9 cellular contexts compared by ENCODE assay signal in genomic region chr14:55373784-55374725, GRCh38. TPM values are rescaled to one million over a fixed set of nuclear protein-coding genes. Genes with fewer than 3 reads are reported as not detected.
DNase-seq lines count a peak whose midpoint lies in the region; ATAC-seq and TF ChIP-seq lines count a peak whose summit lies in the region.
"Had no signal": no experiment of that assay in that cellular context is flagged by ENCODE, and none has a peak within 500 bp of the region (broad histone marks: within the 10 kb centered on the region; RNA-seq: fewer than 3 reads in every experiment).

No MANE protein-coding gene starts in this region.

- H3K27me3 Mint-ChIP-seq in activated naive CD8-positive, alpha-beta T cell treated with anti-CD3 and anti-CD28 coated beads, Interleukin-2, amount 50 U/mL, for 24 hours = no peaks in the 10 kb centered on the region
- H3K27me3 Mint-ChIP-seq in natural killer cell treated with Interleukin-12 subunit alpha and Interleukin-12 subunit beta and Interleukin-15 and Interleukin-18, amount 100 ng/mL, for 72 hours = no peaks in the 10 kb centered on the region

- DNase-seq in M059J (ENCODE audit: low read depth) = peak; percentile 88
- DNase-seq in activated naive CD8-positive, alpha-beta T cell treated with anti-CD3 and anti-CD28 coated beads, Interleukin-2, amount 50 U/mL, for 24 hours = peak; percentile 12
- DNase-seq in natural killer cell treated with Interleukin-12 subunit alpha and Interleukin-12 subunit beta and Interleukin-15 and Interleukin-18, amount 100 ng/mL, for 72 hours (ENCODE audit: low spot score) = peak; percentile 70
- no peak for DNase-seq in pons (ENCODE audit: low spot score)
- no peak for DNase-seq in NCI-H1694 (lab: John Stamatoyannopoulos, UW)
- no peak for DNase-seq in KG1 (lab: John Stamatoyannopoulos, UW)
- DNase-seq: NCI-H524 treated with DMSO at 0.1 percent for 48 hours had no signal

- no peaks in the 10 kb centered on the region for H3K9me3 Mint-ChIP-seq in activated naive CD8-positive, alpha-beta T cell treated with anti-CD3 and anti-CD28 coated beads, Interleukin-2, amount 50 U/mL, for 24 hours
- H3K9me3 Mint-ChIP-seq in natural killer cell treated with Interleukin-12 subunit alpha and Interleukin-12 subunit beta and Interleukin-15 and Interleukin-18, amount 100 ng/mL, for 72 hours = no peaks in the 10 kb centered on the region

- H3K36me3 Mint-ChIP-seq in activated naive CD8-positive, alpha-beta T cell treated with anti-CD3 and anti-CD28 coated beads, Interleukin-2, amount 50 U/mL, for 24 hours (ENCODE audit: low read depth) = peaks cover 53% of the 10 kb centered on the region
- H3K36me3 Mint-ChIP-seq in natural killer cell treated with Interleukin-12 subunit alpha and Interleukin-12 subunit beta and Interleukin-15 and Interleukin-18, amount 100 ng/mL, for 72 hours = peaks cover 18% of the 10 kb centered on the region

- H3K4me3 Mint-ChIP-seq in activated naive CD8-positive, alpha-beta T cell treated with anti-CD3 and anti-CD28 coated beads, Interleukin-2, amount 50 U/mL, for 24 hours = peak overlapping the region; percentile 64
- peak overlapping the region; percentile 76 for H3K4me3 Mint-ChIP-seq in natural killer cell treated with Interleukin-12 subunit alpha and Interleukin-12 subunit beta and Interleukin-15 and Interleukin-18, amount 100 ng/mL, for 72 hours

- no peak for TF ChIP-seq POLR2A in GM18505 (IDR thresholded peaks at IDR 0.05; ENCODE audit: borderline replicate concordance, extremely low read depth, insufficient read depth, insufficient read length)

- H3K27ac Mint-ChIP-seq in activated naive CD8-positive, alpha-beta T cell treated with anti-CD3 and anti-CD28 coated beads, Interleukin-2, amount 50 U/mL, for 24 hours = peak overlapping the region; percentile 94
- H3K27ac Mint-ChIP-seq in natural killer cell treated with Interleukin-12 subunit alpha and Interleukin-12 subunit beta and Interleukin-15 and Interleukin-18, amount 100 ng/mL, for 72 hours = peak overlapping the region; percentile 72 to 94

- peaks cover 48% of the 10 kb centered on the region for H3K4me1 Mint-ChIP-seq in activated naive CD8-positive, alpha-beta T cell treated with anti-CD3 and anti-CD28 coated beads, Interleukin-2, amount 50 U/mL, for 24 hours
- H3K4me1 Mint-ChIP-seq in natural killer cell treated with Interleukin-12 subunit alpha and Interleukin-12 subunit beta and Interleukin-15 and Interleukin-18, amount 100 ng/mL, for 72 hours (ENCODE audit: low read depth in 2 of 2) = peaks cover 25 to 29% of the 10 kb centered on the region in 2 donors

- ATAC-seq in GM19351 (IDR thresholded peaks at IDR 0.05; ENCODE audit: unreplicated experiment) (peak; percentile 76), GM18505 (IDR thresholded peaks at IDR 0.05; ENCODE audit: unreplicated experiment) (no peak)
- ATAC-seq in activated naive CD8-positive, alpha-beta T cell treated with anti-CD3 and anti-CD28 coated beads, Interleukin-2, amount 50 U/mL, for 24 hours = peak; percentile 90
- peak; percentile 80 to 90 for ATAC-seq in natural killer cell treated with Interleukin-12 subunit alpha and Interleukin-12 subunit beta and Interleukin-15 and Interleukin-18, amount 100 ng/mL, for 72 hours

RNA-seq across cellular contexts. Expression of gene ATG14, which starts 37.6 kb away (rescaled TPM):
- total RNA-seq in M059J (2014; rRNA removed; shearing (Covaris generic)) = 5.6 and 8.9 TPM in 2 replicates
- total RNA-seq in natural killer cell treated with Interleukin-12 subunit alpha and Interleukin-12 subunit beta and Interleukin-15 and Interleukin-18, amount 100 ng/mL, for 72 hours = 1 to 10 TPM; 7.2 to 7.3 TPM

Comparison
In these comparisons a context has a peak if more than half of its experiments do, and no peak if none do; other contexts are left out.
1. DNase-seq: peak in M059J (single experiment), activated naive CD8-positive, alpha-beta T cell treated with anti-CD3 and anti-CD28 coated beads, Interleukin-2, amount 50 U/mL, for 24 hours (single experiment) and natural killer cell treated with Interleukin-12 subunit alpha and Interleukin-12 subunit beta and Interleukin-15 and Interleukin-18, amount 100 ng/mL, for 72 hours (single experiment); none in pons (single experiment), NCI-H1694 (single experiment) and KG1 (single experiment).